35 cellular contexts compared by ENCODE assay signal in the genomic region with DNA sequence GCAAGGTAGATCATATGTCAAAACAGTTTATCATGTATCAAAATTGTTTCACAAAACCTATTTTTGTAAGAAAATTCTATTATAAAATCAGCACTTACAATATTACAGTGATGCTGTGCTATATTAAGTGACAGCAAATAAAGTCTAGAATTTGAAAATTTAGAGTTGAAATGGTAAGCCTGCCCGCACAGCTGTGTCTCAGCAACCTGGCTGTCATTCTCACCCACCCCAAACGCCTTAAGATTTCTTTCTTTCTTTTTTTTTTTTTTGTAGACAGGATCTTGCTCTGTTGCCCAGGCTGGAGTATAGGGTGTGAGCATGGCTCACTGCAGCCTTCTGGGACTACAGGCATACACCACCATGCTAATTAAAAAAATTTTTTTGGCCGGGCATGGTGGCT.
"Had no signal": no experiment of that assay in that cellular context is flagged by ENCODE, and none has a peak within 500 bp of the region (broad histone marks: within the 10 kb centered on the region; RNA-seq: fewer than 3 reads in every experiment).

No MANE protein-coding gene starts in this region.

- DNase-seq: Karpas-422, Kasumi-1, KBM-7, KG1, MG63, MM.1S, MV-4-11, NCI-H1048, NCI-H1092, NCI-H1092 treated with DMSO at 0.1 percent for 48 hours, NCI-H1105, NCI-H1105 treated with DMSO at 0.1 percent for 48 hours, NCI-H1417, NCI-H1417 treated with DMSO at 0.1 percent for 48 hours, NCI-H1436, NCI-H1436 treated with DMSO at 0.1 percent for 48 hours, NCI-H146, NCI-H1694, NCI-H1694 treated with DMSO at 0.1 percent for 48 hours, NCI-H187, NCI-H187 treated with DMSO at 0.1 percent for 48 hours, NCI-H1930, NCI-H2029, NCI-H2029 treated with DMSO at 0.1 percent for 48 hours, NCI-H2081, NCI-H2081 treated with DMSO at 0.1 percent for 48 hours, NCI-H2107, NCI-H2171, NCI-H2171 treated with DMSO at 0.1 percent for 48 hours, NCI-H2227 treated with DMSO at 0.1 percent for 48 hours, NCI-H226, NCI-H345, NCI-H446, NCI-H446 treated with DMSO at 0.1 percent for 48 hours had no signal

- H3K4me3 ChIP-seq: MG63 had no signal

- H3K27me3 ChIP-seq: MG63 had no signal

- H3K36me3 ChIP-seq: MG63 had no signal

- H3K27ac ChIP-seq: KMS-11 had no signal

- H3K9me3 ChIP-seq: MG63 had no signal
